ENCODE assay signal across 11 cellular contexts in genomic region chr17:77066165-77066564, GRCh38.
"Had no signal": no experiment of that assay in that cellular context is flagged by ENCODE, and none has a peak within 500 bp of the region (broad histone marks: within the 10 kb centered on the region; RNA-seq: fewer than 3 reads in every experiment).

No MANE protein-coding gene starts in this region.

- H3K9ac ChIP-seq: neural progenitor cell, parathyroid adenoma had no signal

- H3K4me2 ChIP-seq: neural progenitor cell, smooth muscle cell had no signal

- H2AFZ ChIP-seq: neural progenitor cell had no signal

- H3K36me3 ChIP-seq: heart left ventricle, neural progenitor cell, prostate gland, tibial nerve had no signal

- H3K79me2 ChIP-seq: parathyroid adenoma had no signal

- H3K4me1 ChIP-seq: neural progenitor cell, parathyroid adenoma, prostate gland, testis had no signal

- H3K9me3 ChIP-seq: heart left ventricle, prostate gland, testis, tibial nerve had no signal

- H3K27me3 ChIP-seq: neural progenitor cell, testis had no signal

- DNase-seq: occipital lobe had no signal

- H3K4me3 ChIP-seq: coronary artery, dorsolateral prefrontal cortex, heart left ventricle, lung, neural progenitor cell, prostate gland, smooth muscle cell, testis, tibial nerve had no signal

- H3K27ac ChIP-seq: coronary artery, dorsolateral prefrontal cortex, heart left ventricle, neural progenitor cell, parathyroid adenoma, prostate gland, testis, tibial nerve had no signal
